Comparison of ENCODE assay signal across 8 cellular contexts in genomic region chr6:6712979-6713514, GRCh38.
A peak's percentile ranks its signal among the peaks of the same experiment; 100 is the strongest.
DNase-seq lines count a peak whose midpoint lies in the region; ATAC-seq and TF ChIP-seq lines count a peak whose summit lies in the region.

No MANE protein-coding gene starts in this region.

- H3K27ac ChIP-seq in Panc1 (ENCODE audit: low read length) (no peak overlapping the region), thymus (ENCODE audit: low read depth) (peak overlapping the region; percentile 71)

- intact Hi-C loops in Panc1 (cut with micrococcal nuclease; ENCODE audit: unreplicated experiment), result no loop called here
- intact Hi-C loops in left cardiac atrium (cut with DNase I), result loop anchor here in 1 of 2 donors (10.0 kb wide), 1 partner anchor 532 kb away; no protein-coding TSS in a partner anchor

- H3K4me3 ChIP-seq in Panc1 (ENCODE audit: low read depth in 2 of 2, low read length in 2 of 2) (no peak overlapping the region), thymus (ENCODE audit: low read length) (peak overlapping the region; percentile 13)

- H3K4me1 ChIP-seq in Panc1 (ENCODE audit: control insufficient read depth, insufficient read depth, low read length) (no peaks in the 10 kb centered on the region), thymus (ENCODE audit: control insufficient read depth, insufficient read depth, low read length) (peaks cover 36% of the 10 kb centered on the region)

- POLR2A ChIA-PET in Panc1 (lab: Charles Lee), result no interaction called here

- DNase-seq in NCI-H2227 treated with DMSO at 0.1 percent for 48 hours (lab: John Stamatoyannopoulos, UW) (peak; percentile 2), NCI-H2227 (lab: John Stamatoyannopoulos, UW; ENCODE audit: unreplicated experiment) (no peak), Panc1 (ENCODE audit: low read depth, low spot score) (no peak), left cardiac atrium (no peak), NCI-H748 (lab: John Stamatoyannopoulos, UW; ENCODE audit: unreplicated experiment) (no peak)
- DNase-seq in activated effector memory CD4-positive, alpha-beta T cell treated with anti-CD3 and anti-CD28 coated beads, Interleukin-2, amount 50 U/mL, for 16 hours, result no peak

- WGBS in thymus, result 12% methylated on average over 12 of the region's 12 CpGs

- ATAC-seq in Panc1, result peak; percentile 65; the same call in 1 of the 2 replicates
- peak; percentile 29 to 50 for ATAC-seq in left cardiac atrium
- no peak for ATAC-seq in HG03520 (IDR thresholded peaks at IDR 0.05; ENCODE audit: unreplicated experiment)

- H3K27me3 ChIP-seq in Panc1 (ENCODE audit: control insufficient read depth, insufficient read depth, low read length) (no peaks in the 10 kb centered on the region), thymus (ENCODE audit: control insufficient read depth, insufficient read depth) (no peaks in the 10 kb centered on the region)

- in situ Hi-C loops in Panc1 (cut with HindIII; ENCODE audit: low pct_unique_long_range_greater_than_20kb, low sequenced_read_pairs), result no loop called here

- no TSS peak for BruUV-seq in Panc1 (replicated peaks; lab: Mats Ljungman, UMichigan)

- CTCF ChIA-PET in Panc1 (lab: Charles Lee), result no interaction called here

- no peaks in the 10 kb centered on the region for H3K9me3 ChIP-seq in Panc1 (ENCODE audit: control insufficient read depth, insufficient read depth, low read depth, low read length)
- no peaks in the 10 kb centered on the region for H3K9me3 ChIP-seq in thymus (ENCODE audit: control insufficient read depth)

- TF ChIP-seq CTCF in Panc1 (IDR thresholded peaks at IDR 0.05), result no peak

- no peaks in the 10 kb centered on the region for H3K36me3 ChIP-seq in Panc1 (ENCODE audit: control insufficient read depth, insufficient read depth, low read length)
- no peaks in the 10 kb centered on the region for H3K36me3 ChIP-seq in thymus (ENCODE audit: control insufficient read depth, insufficient read depth)
